ENCODE assay signal across 24 cellular contexts in the genomic region with DNA sequence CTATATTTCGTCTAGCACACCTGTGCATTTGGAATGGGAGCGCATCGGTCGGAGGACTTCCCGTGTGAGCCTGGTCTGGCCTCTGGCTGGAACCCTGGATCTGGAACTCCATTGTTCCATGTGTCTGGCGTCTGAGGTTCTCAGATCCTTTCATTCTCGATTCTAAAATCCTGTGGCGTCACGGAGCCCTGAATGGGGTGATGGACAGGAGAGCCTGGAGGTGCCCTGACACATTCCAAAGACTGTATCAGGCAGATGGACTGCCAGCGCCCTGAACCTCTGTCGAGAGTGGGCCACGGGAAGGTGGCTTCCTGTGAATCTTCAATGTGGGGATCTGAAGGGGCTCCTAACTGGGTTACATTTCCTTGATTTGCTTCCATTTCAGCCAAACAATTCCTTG.
"Had no signal": no experiment of that assay in that cellular context is flagged by ENCODE, and none has a peak within 500 bp of the region (broad histone marks: within the 10 kb centered on the region; RNA-seq: fewer than 3 reads in every experiment).

No MANE protein-coding gene starts in this region.

- ATAC-seq: activated CD8-positive, alpha-beta memory T cell treated with anti-CD3 and anti-CD28 coated beads, Interleukin-2, amount 10 ng/mL, durations not matched to agents 7 days and 5 days; HepG2 had no signal

- H3K9me3 ChIP-seq: Peyer's patch had no signal

- H3K27me3 ChIP-seq: Peyer's patch had no signal

- H3K36me3 Mint-ChIP-seq: activated CD8-positive, alpha-beta memory T cell treated with anti-CD3 and anti-CD28 coated beads, Interleukin-2, amount 10 ng/mL, durations not matched to agents 7 days and 5 days had no signal

- H3K4me1 Mint-ChIP-seq: activated B cell treated with CpG ODN at 0.5 μM for 24 hours; activated CD4-positive, alpha-beta T cell treated with anti-CD3 and anti-CD28 coated beads, Interleukin-2, amount 10 ng/mL, durations not matched to agents 24 days and 14 days; activated CD8-positive, alpha-beta memory T cell treated with anti-CD3 and anti-CD28 coated beads, Interleukin-2, amount 10 ng/mL, durations not matched to agents 7 days and 5 days had no signal

- H3K36me3 ChIP-seq: Peyer's patch had no signal

- H3K4me3 Mint-ChIP-seq: activated B cell treated with CpG ODN at 0.5 μM for 24 hours; activated CD4-positive, alpha-beta T cell treated with anti-CD3 and anti-CD28 coated beads, Interleukin-2, amount 10 ng/mL, durations not matched to agents 24 days and 14 days; activated CD8-positive, alpha-beta memory T cell treated with anti-CD3 and anti-CD28 coated beads, Interleukin-2, amount 10 ng/mL, durations not matched to agents 7 days and 5 days; activated naive CD4-positive, alpha-beta T cell treated with anti-CD3 and anti-CD28 coated beads for 36 hours; activated naive CD8-positive, alpha-beta T cell; activated T-cell treated with anti-CD3 and anti-CD28 coated beads, Interleukin-2, amount 50 U/mL, for 24 hours had no signal

- H3K4me3 ChIP-seq: Peyer's patch had no signal

- DNase-seq: activated B cell treated with CpG ODN at 0.5 μM for 24 hours; activated CD4-positive, alpha-beta T cell treated with anti-CD3 and anti-CD28 coated beads for 1 hour; activated CD4-positive, alpha-beta T cell treated with anti-CD3 and anti-CD28 coated beads, Interleukin-2, amount 10 ng/mL, durations not matched to agents 24 days and 14 days; activated CD4-positive, alpha-beta T cell treated with anti-CD3 and anti-CD28 coated beads, Interleukin-2, amount 50 U/mL, for 48 hours; activated CD8-positive, alpha-beta memory T cell treated with anti-CD3 and anti-CD28 coated beads, Interleukin-2, amount 10 ng/mL, durations not matched to agents 7 days and 5 days; activated effector memory CD4-positive, alpha-beta T cell treated with anti-CD3 and anti-CD28 coated beads, Interleukin-2, amount 50 U/mL, for 16 hours; activated naive CD4-positive, alpha-beta T cell treated with anti-CD3 and anti-CD28 coated beads for 36 hours; activated T-cell treated with anti-CD3 and anti-CD28 coated beads, Interleukin-2, amount 50 U/mL, for 24 hours; anterior cingulate cortex; MM.1S; NCI-H1105; NCI-H1436; NCI-H1694 treated with DMSO at 0.1 percent for 48 hours; NCI-H2029 treated with DMSO at 0.1 percent for 48 hours; NCI-H345; NCI-H510A treated with DMSO at 0.1 percent for 48 hours; NK-92 treated with Interleukin-12 subunit alpha and Interleukin-12 subunit beta, amount 100 ng/mL, for 24 hours; Peyer's patch; SHP77 treated with DMSO at 0.1 percent for 48 hours; T-helper 2 cell; T1000 had no signal

- H3K4me1 ChIP-seq: Peyer's patch had no signal

- H3K27ac ChIP-seq: Peyer's patch, RWPE1 had no signal

- H3K27ac Mint-ChIP-seq: activated B cell treated with CpG ODN at 0.5 μM for 24 hours; activated CD4-positive, alpha-beta T cell treated with anti-CD3 and anti-CD28 coated beads, Interleukin-2, amount 10 ng/mL, durations not matched to agents 24 days and 14 days; activated CD8-positive, alpha-beta memory T cell treated with anti-CD3 and anti-CD28 coated beads, Interleukin-2, amount 10 ng/mL, durations not matched to agents 7 days and 5 days; activated naive CD8-positive, alpha-beta T cell; activated T-cell treated with anti-CD3 and anti-CD28 coated beads, Interleukin-2, amount 50 U/mL, for 24 hours had no signal
